16 cellular contexts compared by ENCODE assay signal in genomic region chr15:99130314-99130713, GRCh38.
"Had no signal": no experiment of that assay in that cellular context is flagged by ENCODE, and none has a peak within 500 bp of the region (broad histone marks: within the 10 kb centered on the region; RNA-seq: fewer than 3 reads in every experiment).

No MANE protein-coding gene starts in this region.

- H3K27me3 ChIP-seq: ovary, uterus had no signal

- H3K4me1 ChIP-seq: uterus had no signal

- H3K36me3 Mint-ChIP-seq: activated naive CD8-positive, alpha-beta T cell treated with anti-CD3 and anti-CD28 coated beads for 36 hours had no signal

- H3K36me3 ChIP-seq: ovary, uterus had no signal

- H3K9me3 Mint-ChIP-seq: activated CD4-positive, alpha-beta memory T cell treated with anti-CD3 and anti-CD28 coated beads, Interleukin-2, amount 10 ng/mL, durations not matched to agents 7 days and 5 days; activated naive CD8-positive, alpha-beta T cell treated with anti-CD3 and anti-CD28 coated beads for 36 hours; effector memory CD8-positive, alpha-beta T cell had no signal

- H3K9me3 ChIP-seq: mucosa of descending colon, ovary, thoracic aorta, uterus had no signal

- ATAC-seq: activated CD4-positive, alpha-beta T cell treated with anti-CD3 and anti-CD28 coated beads for 36 hours; effector memory CD8-positive, alpha-beta T cell; mucosa of descending colon had no signal

- H3K4me2 ChIP-seq: smooth muscle cell had no signal

- H3K27ac ChIP-seq: ovary, thoracic aorta, uterus had no signal

- H3K4me1 Mint-ChIP-seq: activated CD4-positive, alpha-beta T cell treated with anti-CD3 and anti-CD28 coated beads for 36 hours; activated naive CD8-positive, alpha-beta T cell treated with anti-CD3 and anti-CD28 coated beads for 36 hours had no signal

- H3K4me3 ChIP-seq: mucosa of descending colon, ovary, smooth muscle cell, thoracic aorta, uterus had no signal

- DNase-seq: activated CD4-positive, alpha-beta memory T cell treated with anti-CD3 and anti-CD28 coated beads, Interleukin-2, amount 10 ng/mL, durations not matched to agents 7 days and 5 days; activated CD4-positive, alpha-beta T cell treated with anti-CD3 and anti-CD28 coated beads for 36 hours; activated gamma-delta T cell; activated naive CD8-positive, alpha-beta T cell treated with anti-CD3 and anti-CD28 coated beads for 36 hours; activated T-cell treated with anti-CD3 and anti-CD28 coated beads, Interleukin-2, amount 50 U/mL, for 48 hours; anterior cingulate cortex; effector memory CD8-positive, alpha-beta T cell; erythroblast; glutamatergic neuron; mucosa of descending colon; stimulated activated naive CD4-positive, alpha-beta T cell; T-helper 9 cell; uterus had no signal

- H3K27me3 Mint-ChIP-seq: activated CD4-positive, alpha-beta memory T cell treated with anti-CD3 and anti-CD28 coated beads, Interleukin-2, amount 10 ng/mL, durations not matched to agents 7 days and 5 days; activated CD4-positive, alpha-beta T cell treated with anti-CD3 and anti-CD28 coated beads for 36 hours; activated naive CD8-positive, alpha-beta T cell treated with anti-CD3 and anti-CD28 coated beads for 36 hours had no signal

- H3K4me3 Mint-ChIP-seq: activated CD4-positive, alpha-beta memory T cell treated with anti-CD3 and anti-CD28 coated beads, Interleukin-2, amount 10 ng/mL, durations not matched to agents 7 days and 5 days; activated CD4-positive, alpha-beta T cell treated with anti-CD3 and anti-CD28 coated beads for 36 hours; activated naive CD8-positive, alpha-beta T cell treated with anti-CD3 and anti-CD28 coated beads for 36 hours; effector memory CD8-positive, alpha-beta T cell had no signal

- H3K27ac Mint-ChIP-seq: activated CD4-positive, alpha-beta memory T cell treated with anti-CD3 and anti-CD28 coated beads, Interleukin-2, amount 10 ng/mL, durations not matched to agents 7 days and 5 days; activated CD4-positive, alpha-beta T cell treated with anti-CD3 and anti-CD28 coated beads for 36 hours; activated naive CD8-positive, alpha-beta T cell treated with anti-CD3 and anti-CD28 coated beads for 36 hours; effector memory CD8-positive, alpha-beta T cell had no signal
